28 cellular contexts compared by ENCODE assay signal in genomic region chr17:51214920-51215319, GRCh38. TPM values are rescaled to one million over a fixed set of nuclear protein-coding genes. Genes with fewer than 3 reads are reported as not detected.
A peak's percentile ranks its signal among the peaks of the same experiment; 100 is the strongest.
DNase-seq lines count a peak whose midpoint lies in the region; ATAC-seq and TF ChIP-seq lines count a peak whose summit lies in the region.
"Had no signal": no experiment of that assay in that cellular context is flagged by ENCODE, and none has a peak within 500 bp of the region (broad histone marks: within the 10 kb centered on the region; RNA-seq: fewer than 3 reads in every experiment).

No MANE protein-coding gene starts in this region.

- TF ChIP-seq POLR2A in spleen (IDR thresholded peaks at IDR 0.05) = no peak

- H3K36me3 Mint-ChIP-seq in T-helper 17 cell (ENCODE audit: low read depth) = peaks cover 8% of the 10 kb centered on the region

- DNase-seq in CMK (ENCODE audit: low read depth) (peak; percentile 32), T-helper 17 cell (no peak), glomerular endothelial cell (ENCODE audit: extremely low read depth, low read depth, low spot score) (peak; percentile 44), pulmonary artery endothelial cell (ENCODE audit: low read depth, low spot score) (peak; percentile 67), spleen (no peak)
- DNase-seq in stimulated activated naive CD4-positive, alpha-beta T cell treated with Interleukin-2 at 50 U/mL for 16 hours (lab: John Stamatoyannopoulos, UW) = no peak
- DNase-seq: C1 segment of cervical spinal cord; Caco-2; CD4-positive, alpha-beta memory T cell; DMS 273 treated with DMSO at 0.1 percent for 48 hours; DMS79; EL; GDM1; HCEC 1CT; Karpas-422; NCI-H1092 treated with DMSO at 0.1 percent for 48 hours; NCI-H1436; NCI-H1930; NCI-H2107; NCI-H446; NCI-H524 treated with DMSO at 0.1 percent for 48 hours; NCI-H82; NK-92 treated with Interleukin-12 subunit alpha and Interleukin-12 subunit beta, amount 100 ng/mL, for 24 hours; PC-3 had no signal

- no peak overlapping the region for H3K4me3 Mint-ChIP-seq in T-helper 17 cell
- H3K4me3 Mint-ChIP-seq: CD4-positive, alpha-beta memory T cell; GM23338 had no signal

- H3K27ac Mint-ChIP-seq in T-helper 17 cell = peak overlapping the region; percentile 27
- H3K27ac Mint-ChIP-seq: GM23338 had no signal

- WGBS in spleen, 5 donors = 87 to 93% (median 90%) methylated on average over 1 of the region's 1 CpG

- H3K36me3 ChIP-seq in spleen = peaks cover 3 to 100% (median 72%) of the 10 kb centered on the region in 6 donors

- H3K27ac ChIP-seq in spleen = no peak overlapping the region
- H3K27ac ChIP-seq: SJSA1 had no signal

- H3K4me1 Mint-ChIP-seq in T-helper 17 cell = peaks cover 5% of the 10 kb centered on the region
- H3K4me1 Mint-ChIP-seq: GM23338 had no signal

- intact Hi-C loops in spleen (cut with DNase I; ENCODE audit: low total_unique reads) = no loop called here

- no peaks in the 10 kb centered on the region for H3K4me1 ChIP-seq in spleen
- H3K4me1 ChIP-seq: Caco-2, SJSA1 had no signal

- no peak for TF ChIP-seq CTCF in spleen (IDR thresholded peaks at IDR 0.05 in 8 of 11, conservative IDR thresholded peaks at IDR 0.05 in 3 of 11)

- H3K4me3 ChIP-seq in spleen = no peak overlapping the region
- H3K4me3 ChIP-seq: GM12878, GM23338, SJSA1 had no signal

- H3K9me3 ChIP-seq in T-helper 17 cell (ENCODE audit: control insufficient read depth, low read length, poor library complexity, severe bottlenecking) = no peaks in the 10 kb centered on the region
- no peaks in the 10 kb centered on the region for H3K9me3 ChIP-seq in spleen
- H3K9me3 ChIP-seq: Caco-2, SJSA1 had no signal

- no peaks in the 10 kb centered on the region for H3K27me3 ChIP-seq in spleen (replicated peaks in 1 of 7)
- H3K27me3 ChIP-seq: SJSA1 had no signal

- no peaks in the 10 kb centered on the region for H3K27me3 Mint-ChIP-seq in T-helper 17 cell
- H3K27me3 Mint-ChIP-seq: CD4-positive, alpha-beta memory T cell had no signal

- ATAC-seq in T-helper 17 cell (no peak), GM21576 (IDR thresholded peaks at IDR 0.05; ENCODE audit: unreplicated experiment) (no peak)
- ATAC-seq: GM12878, GM23338, PC-3 had no signal

RNA-seq across cellular contexts. Expression of gene MBTD1, which starts 44.9 kb away (rescaled TPM):
- 10 to 100 TPM; 27.5 to 33.7 TPM for total RNA-seq in T-helper 17 cell
- 4.7 and 11.4 TPM in 2 replicates for total RNA-seq in glomerular endothelial cell
- total RNA-seq in pulmonary artery endothelial cell = 9.5 and 9.9 TPM in 2 replicates
- total RNA-seq in spleen = 10 to 100 TPM; 18.3 to 45.7 (median 27.5) TPM
- polyA plus RNA-seq in spleen = 10 to 100 TPM in 2 of 3 donors, 1 to 10 TPM in 1; 9.6 to 10.4 (median 10.1) TPM

RNA-seq across cellular contexts. Expression of gene UTP18, which starts 45.4 kb away (rescaled TPM):
- total RNA-seq in T-helper 17 cell = 10 to 100 TPM; 49.3 to 54.1 TPM
- 26.4 and 29.4 TPM in 2 replicates for total RNA-seq in glomerular endothelial cell
- 37.3 and 37.6 TPM in 2 replicates for total RNA-seq in pulmonary artery endothelial cell
- total RNA-seq in spleen = 10 to 100 TPM; 33.9 to 45.6 (median 36.7) TPM
- polyA plus RNA-seq in spleen = 10 to 100 TPM; 23.5 to 37.1 (median 31.8) TPM

RNA-seq across cellular contexts. Expression of gene NME2, which starts 48.7 kb away (rescaled TPM):
- total RNA-seq in T-helper 17 cell (100 to 1,000 TPM; 219 to 256 TPM), glomerular endothelial cell (537 and 803 TPM in 2 replicates), pulmonary artery endothelial cell (433 and 570 TPM in 2 replicates), spleen (100 to 1,000 TPM; 209 to 316 (median 272) TPM)
- 100 to 1,000 TPM; 672 to 746 (median 729) TPM for polyA plus RNA-seq in spleen

Comparison
In these comparisons a context has a peak if more than half of its experiments do, and no peak if none do; other contexts are left out.
1. DNase-seq: peak in CMK (single experiment), glomerular endothelial cell (single experiment) and pulmonary artery endothelial cell (single experiment); none in T-helper 17 cell (0 of 3), stimulated activated naive CD4-positive, alpha-beta T cell treated with Interleukin-2 at 50 U/mL for 16 hours (single experiment) and spleen (single experiment).